Comparison of ENCODE assay signal across 8 cellular contexts in genomic region chr20:16518068-16518783, GRCh38. TPM values are rescaled to one million over a fixed set of nuclear protein-coding genes. Genes with fewer than 3 reads are reported as not detected.
DNase-seq lines count a peak whose midpoint lies in the region; ATAC-seq, FAIRE-seq and TF ChIP-seq lines count a peak whose summit lies in the region.

No MANE protein-coding gene starts in this region.

- DNase-seq in A673 (ENCODE audit: low spot score) (peak; percentile 48), MM.1S (no peak), SK-MEL-5 (ENCODE audit: low read depth, low spot score) (peak; percentile 78), fibroblast of mammary gland (ENCODE audit: low read depth) (peak; percentile 58), osteoblast (ENCODE audit: insufficient read length, low spot score, missing footprints) (peak; percentile 77)
- no peak for DNase-seq in stimulated activated CD8-positive, alpha-beta memory T cell treated with anti-CD3 and anti-CD28 coated beads, Interleukin-4, amount 100 ng/mL, for 48 hours

- H3F3A ChIP-seq in MM.1S (ENCODE audit: insufficient read depth, low read length) = no peaks in the 10 kb centered on the region

- FAIRE-seq in G401.6 (lab: Jason Lieb, UNC) = peak; percentile 71

- POLR2A ChIA-PET in A673 (lab: Charles Lee; ENCODE audit: low non-redundant PET) = no interaction called here

- H3K4me1 ChIP-seq in A673 (ENCODE audit: insufficient read depth, low read length, poor library complexity, severe bottlenecking) (no peaks in the 10 kb centered on the region), MM.1S (ENCODE audit: low read length) (no peaks in the 10 kb centered on the region), osteoblast (ENCODE audit: insufficient read depth, low read length) (no peaks in the 10 kb centered on the region)

- H3K36me3 ChIP-seq in A673 (ENCODE audit: insufficient read depth, low read length, poor library complexity, severe bottlenecking) (no peaks in the 10 kb centered on the region), MM.1S (replicated peaks; ENCODE audit: insufficient read depth, low read length) (no peaks in the 10 kb centered on the region), osteoblast (ENCODE audit: insufficient read depth, low read length) (no peaks in the 10 kb centered on the region)

- TF ChIP-seq CTCF in A673 (conservative IDR thresholded peaks at IDR 0.05; ENCODE audit: low read depth, low read length) = peak; percentile 73
- TF ChIP-seq CTCF in MM.1S (IDR thresholded peaks at IDR 0.05; ENCODE audit: low read length) = peak; percentile 35
- TF ChIP-seq CTCF in fibroblast of mammary gland (conservative IDR thresholded peaks at IDR 0.05; ENCODE audit: control insufficient read depth, insufficient read depth, low read depth, low read length) = peak; percentile 67
- TF ChIP-seq CTCF in osteoblast (IDR thresholded peaks at IDR 0.05; ENCODE audit: extremely low read depth, low read depth, low read length) = peak; percentile 86

- H3K79me2 ChIP-seq in MM.1S (ENCODE audit: low read length) = no peaks in the 10 kb centered on the region
- no peaks in the 10 kb centered on the region for H3K79me2 ChIP-seq in osteoblast (ENCODE audit: insufficient read depth, low read length)

- no peaks in the 10 kb centered on the region for H3K9me3 ChIP-seq in A673 (ENCODE audit: low read depth, low read length, poor library complexity, severe bottlenecking)
- H3K9me3 ChIP-seq in MM.1S (replicated peaks; ENCODE audit: insufficient read depth, low read length) = no peaks in the 10 kb centered on the region
- no peaks in the 10 kb centered on the region for H3K9me3 ChIP-seq in osteoblast (ENCODE audit: low read depth, low read length)

- H3K4me2 ChIP-seq in MM.1S (ENCODE audit: low read depth, low read length) (no peak overlapping the region), osteoblast (ENCODE audit: insufficient read depth, low read length) (no peak overlapping the region)

- H3K27me3 ChIP-seq in A673 (replicated peaks; ENCODE audit: insufficient read depth, low read depth, low read length, poor library complexity) (no peaks in the 10 kb centered on the region), MM.1S (replicated peaks; ENCODE audit: insufficient read depth, low read length) (no peaks in the 10 kb centered on the region), osteoblast (ENCODE audit: insufficient read depth, low read length) (no peaks in the 10 kb centered on the region)

- H4K20me1 ChIP-seq in MM.1S (ENCODE audit: insufficient read depth, low read length) (no peaks in the 10 kb centered on the region), osteoblast (ENCODE audit: insufficient read depth, low read length) (peaks cover 4% of the 10 kb centered on the region)

- no peak overlapping the region for H2AFZ ChIP-seq in MM.1S (ENCODE audit: low read length)
- peak overlapping the region; percentile 11 for H2AFZ ChIP-seq in osteoblast (ENCODE audit: low read length)

- in situ Hi-C loops in SK-MEL-5 (cut with HindIII; ENCODE audit: low pct_unique_long_range_greater_than_20kb, low sequenced_read_pairs) = loop anchor here (25.0 kb wide), 1 partner anchor 244 kb away; no protein-coding TSS in a partner anchor

- no peak overlapping the region for H3K9ac ChIP-seq in MM.1S (ENCODE audit: low read length)

- no TSS peak for BruUV-seq in A673 (replicated peaks; lab: Mats Ljungman, UMichigan)

- H3K9me2 ChIP-seq in MM.1S (replicated peaks; ENCODE audit: insufficient read depth, low read length) = no peaks in the 10 kb centered on the region

- H3K27ac ChIP-seq in A673 (ENCODE audit: low read depth, low read length, poor library complexity, severe bottlenecking) (no peak overlapping the region), MM.1S (ENCODE audit: low read length) (no peak overlapping the region), osteoblast (ENCODE audit: low read depth, low read length) (no peak overlapping the region)

- CTCF ChIA-PET in A673 (lab: Charles Lee) = interaction anchor here (1.0 kb wide), 1 partner anchor 243 kb away, joined by 5 read pairs; no protein-coding TSS in a partner anchor

- ATAC-seq in HG02870 (IDR thresholded peaks at IDR 0.05; ENCODE audit: unreplicated experiment) = no peak

- intact Hi-C loops in A673 (cut with micrococcal nuclease; ENCODE audit: unreplicated experiment) = loop anchor here (2.0 to 5.0 kb wide), 2 partner anchors 229 to 243 kb away; partner anchors contain the start of gene OTOR

- H3K4me3 ChIP-seq in A673 (ENCODE audit: low read depth, low read length, poor library complexity, severe bottlenecking) (no peak overlapping the region), MM.1S (ENCODE audit: low read length) (no peak overlapping the region), fibroblast of mammary gland (ENCODE audit: control insufficient read depth, low read depth, low read length) (no peak overlapping the region), osteoblast (ENCODE audit: insufficient read depth, low read length) (no peak overlapping the region)

RNA-seq across cellular contexts. Expression of gene KIF16B, which starts 55.0 kb away (rescaled TPM):
- 4.6 and 5.2 TPM in 2 replicates for total RNA-seq in A673 (2021)
- total RNA-seq in SK-MEL-5 (2014; rRNA removed; shearing (Covaris generic)) = 13.4 and 14.7 TPM in 2 replicates
- 17.3 and 19.9 TPM in 2 replicates for polyA plus RNA-seq in SK-MEL-5 (2015; cell fraction: cytosol; rRNA removed)
- polyA plus RNA-seq in SK-MEL-5 (2015; cell fraction: nucleus; rRNA removed) = 18.3 and 18.6 TPM in 2 replicates
- 9.0 and 12.1 TPM in 2 replicates for total RNA-seq in osteoblast

Comparison
In these comparisons a context has a peak if more than half of its experiments do, and no peak if none do; other contexts are left out.
1. DNase-seq: peak in A673 (single experiment), SK-MEL-5 (single experiment), fibroblast of mammary gland (single experiment) and osteoblast (single experiment); none in MM.1S (single experiment) and stimulated activated CD8-positive, alpha-beta memory T cell treated with anti-CD3 and anti-CD28 coated beads, Interleukin-4, amount 100 ng/mL, for 48 hours (single experiment).
2. CTCF ChIP-seq: peak in every context shown above with its lines; median percentile 86 in osteoblast; 73 in A673; 67 in fibroblast of mammary gland; 35 in MM.1S.